Comparison of ENCODE assay signal across 16 cellular contexts in the genomic region with DNA sequence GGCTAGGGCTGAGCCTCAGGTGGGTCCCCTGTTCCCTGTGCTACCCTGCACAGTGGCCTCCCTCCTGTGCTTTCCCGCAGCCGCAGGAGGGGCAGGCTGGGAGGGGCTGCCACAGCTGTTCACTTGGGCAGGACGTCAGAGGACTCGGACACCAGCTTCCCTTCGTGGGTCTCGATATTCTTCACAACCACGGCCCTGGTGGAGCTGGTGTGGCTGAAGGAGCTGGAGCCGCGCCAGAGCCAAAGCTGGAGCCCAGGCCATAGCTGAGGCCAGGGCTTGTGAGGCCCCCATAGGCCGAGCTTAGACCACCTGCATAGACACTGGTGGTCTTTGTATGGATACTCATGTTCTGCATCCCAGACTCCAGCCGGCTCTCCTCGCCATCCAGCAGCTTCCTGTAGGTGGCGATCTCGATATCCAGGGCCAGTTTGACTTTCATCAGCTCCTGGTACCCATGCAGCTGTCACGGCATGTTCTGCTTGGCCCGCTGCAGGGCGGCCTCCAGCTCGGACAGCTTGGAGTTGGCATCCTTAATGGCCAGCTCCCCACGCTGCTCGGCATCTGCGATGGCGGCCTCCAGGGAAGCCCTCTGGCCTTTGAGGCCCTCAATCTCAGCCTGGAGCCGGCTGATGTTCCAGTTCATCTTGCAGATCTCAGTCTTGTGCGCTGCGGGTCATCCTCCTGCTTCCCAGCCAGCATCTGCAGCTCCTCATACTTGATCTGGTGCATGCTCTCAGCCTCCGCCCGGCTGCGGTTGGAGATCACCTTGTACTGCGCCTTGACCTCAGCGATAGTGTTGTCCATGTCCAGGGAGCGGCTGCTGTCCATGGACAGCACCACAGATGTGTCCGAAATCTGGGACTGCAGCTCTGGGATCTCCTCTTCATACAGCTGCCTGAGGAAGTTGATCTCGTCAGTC. TPM values are rescaled to one million over a fixed set of nuclear protein-coding genes. Genes with fewer than 3 reads are reported as not detected.
"Had no signal": no experiment of that assay in that cellular context is flagged by ENCODE, and none has a peak within 500 bp of the region (broad histone marks: within the 10 kb centered on the region; RNA-seq: fewer than 3 reads in every experiment).

No MANE protein-coding gene starts in this region.

RNA-seq across cellular contexts. Expression of gene MMP26, which starts 18.3 kb away (rescaled TPM):
- total RNA-seq: bronchial epithelial cell; esophagus muscularis mucosa; foreskin keratinocyte; heart left ventricle; kidney epithelial cell; lower leg skin; naive thymus-derived CD4-positive, alpha-beta T cell; omental fat pad; pulmonary artery endothelial cell; right atrium auricular region; smooth muscle cell; upper lobe of left lung; vagina had no signal
- polyA plus RNA-seq: adipose tissue; foreskin keratinocyte; heart left ventricle; naive thymus-derived CD4-positive, alpha-beta T cell; neural cell; smooth muscle cell had no signal

RNA-seq across cellular contexts. Expression of gene OR51E2, which starts 25.2 kb away (rescaled TPM):
- total RNA-seq: bronchial epithelial cell; foreskin keratinocyte; kidney epithelial cell; naive thymus-derived CD4-positive, alpha-beta T cell; pulmonary artery endothelial cell; smooth muscle cell; upper lobe of left lung had no signal
- polyA plus RNA-seq: foreskin keratinocyte; naive thymus-derived CD4-positive, alpha-beta T cell; neural cell; smooth muscle cell had no signal

RNA-seq across cellular contexts. Expression of gene OR51F1, which starts 46.9 kb away (rescaled TPM):
- total RNA-seq: bronchial epithelial cell; esophagus muscularis mucosa; foreskin keratinocyte; heart left ventricle; kidney epithelial cell; lower leg skin; naive thymus-derived CD4-positive, alpha-beta T cell; omental fat pad; pulmonary artery endothelial cell; right atrium auricular region; smooth muscle cell; upper lobe of left lung; vagina had no signal
- polyA plus RNA-seq: adipose tissue; foreskin keratinocyte; heart left ventricle; naive thymus-derived CD4-positive, alpha-beta T cell; neural cell; smooth muscle cell; thymus had no signal
